ENCODE assay signal across 14 cellular contexts in genomic region chr6:113377362-113377942, GRCh38.
DNase-seq lines count a peak whose midpoint lies in the region; ATAC-seq and TF ChIP-seq lines count a peak whose summit lies in the region.
"Had no signal": no experiment of that assay in that cellular context is flagged by ENCODE, and none has a peak within 500 bp of the region (broad histone marks: within the 10 kb centered on the region; RNA-seq: fewer than 3 reads in every experiment).

No MANE protein-coding gene starts in this region.

- H2BK15ac ChIP-seq in mesendoderm (replicated peaks; ENCODE audit: low read depth) = no peak overlapping the region

- H2BK120ac ChIP-seq in mesendoderm (ENCODE audit: low read depth, low read length) = no peak overlapping the region

- no peak overlapping the region for H3K56ac ChIP-seq in mesendoderm (ENCODE audit: low read length)

- H3K18ac ChIP-seq in mesendoderm (ENCODE audit: low read length) = no peak overlapping the region

- peak overlapping the region; percentile 13 for H4K8ac ChIP-seq in mesendoderm (ENCODE audit: low read depth, low read length)

- peaks cover 8% of the 10 kb centered on the region for H3K4me1 Mint-ChIP-seq in glutamatergic neuron (ENCODE audit: low read depth, unreplicated experiment)
- H3K4me1 Mint-ChIP-seq: CD8-positive, alpha-beta memory T cell had no signal

- ATAC-seq in GM18907 (IDR thresholded peaks at IDR 0.05; ENCODE audit: unreplicated experiment) (peak; percentile 74), GM21717 (IDR thresholded peaks at IDR 0.05; ENCODE audit: unreplicated experiment) (peak; percentile 71), HG03135 (IDR thresholded peaks at IDR 0.05; ENCODE audit: unreplicated experiment) (peak; percentile 68)

- H3K79me1 ChIP-seq in mesendoderm (ENCODE audit: low read length) = no peaks in the 10 kb centered on the region

- H3K36me3 ChIP-seq in mesendoderm (ENCODE audit: control insufficient read depth, insufficient read depth, low read length) = no peaks in the 10 kb centered on the region

- H3K4me3 ChIP-seq in mesendoderm (ENCODE audit: low read length) = no peak overlapping the region

- no CpG with 5 or more reads among the region's 4 CpGs for WGBS in mesendoderm (ENCODE audit: extremely low coverage, insufficient coverage, low lambda C conversion rate)

- no peak overlapping the region for H2BK5ac ChIP-seq in mesendoderm (ENCODE audit: low read length)

- no peak overlapping the region for H2AK5ac ChIP-seq in mesendoderm (ENCODE audit: low read length)

- peaks cover 8% of the 10 kb centered on the region for H3K36me3 Mint-ChIP-seq in glutamatergic neuron (ENCODE audit: unreplicated experiment)
- H3K36me3 Mint-ChIP-seq: CD8-positive, alpha-beta memory T cell had no signal

- DNase-seq in mesendoderm = no peak
- DNase-seq in glutamatergic neuron = no peak
- no peak for DNase-seq in NCI-H510A treated with DMSO at 0.1 percent for 48 hours (lab: John Stamatoyannopoulos, UW)
- no peak for DNase-seq in foreskin melanocyte
- DNase-seq in stimulated activated CD4-positive, alpha-beta T cell treated with anti-CD3 and anti-CD28 coated beads, Interleukin-4, amount 100 ng/mL, for 4 hours = no peak
- DNase-seq: activated CD4-positive, CD25-positive, alpha-beta regulatory T cell; activated gamma-delta T cell treated with Interleukin-2 at 50 U/mL for 16 hours; CD8-positive, alpha-beta memory T cell; islet precursor cell; stimulated activated CD4-positive, alpha-beta T cell treated with anti-CD3 and anti-CD28 coated beads, Interleukin-4, amount 100 ng/mL, for 24 hours; substantia nigra had no signal

- H3K9ac ChIP-seq in mesendoderm (ENCODE audit: low read length) = no peak overlapping the region

- no peak overlapping the region for H3K4me2 ChIP-seq in mesendoderm (ENCODE audit: low read length)

- H3K27me3 ChIP-seq in mesendoderm (ENCODE audit: insufficient read depth, low read length, poor library complexity) = no peaks in the 10 kb centered on the region

- TF ChIP-seq CTCF in glutamatergic neuron (IDR thresholded peaks at IDR 0.05; ENCODE audit: partially characterized antibody, unreplicated experiment) = no peak

- H3K9me3 Mint-ChIP-seq in glutamatergic neuron (ENCODE audit: unreplicated experiment) = peaks cover 6% of the 10 kb centered on the region
- H3K9me3 Mint-ChIP-seq: CD8-positive, alpha-beta memory T cell had no signal

- no peaks in the 10 kb centered on the region for H3K79me2 ChIP-seq in mesendoderm (ENCODE audit: control insufficient read depth, insufficient read depth, low read length)

- H3K27me3 Mint-ChIP-seq in glutamatergic neuron (ENCODE audit: unreplicated experiment) = no peaks in the 10 kb centered on the region
- H3K27me3 Mint-ChIP-seq: CD8-positive, alpha-beta memory T cell had no signal

- H3K4me1 ChIP-seq in mesendoderm (ENCODE audit: control insufficient read depth, low read depth, low read length) = no peaks in the 10 kb centered on the region

- no peak overlapping the region for H3K27ac Mint-ChIP-seq in glutamatergic neuron (ENCODE audit: unreplicated experiment)
- H3K27ac Mint-ChIP-seq: CD8-positive, alpha-beta memory T cell had no signal

- H3K27ac ChIP-seq in mesendoderm (ENCODE audit: low read depth, low read length) = no peak overlapping the region

- H3K4ac ChIP-seq in mesendoderm (ENCODE audit: low read depth, low read length) = no peak overlapping the region

- H3K4me3 Mint-ChIP-seq in glutamatergic neuron (ENCODE audit: unreplicated experiment) = no peak overlapping the region
- H3K4me3 Mint-ChIP-seq: CD8-positive, alpha-beta memory T cell had no signal

- no peak overlapping the region for H3K23ac ChIP-seq in mesendoderm (ENCODE audit: low read length)

- H4K5ac ChIP-seq in mesendoderm (ENCODE audit: low read length) = no peak overlapping the region
